8 cellular contexts compared by ENCODE assay signal in the genomic region with DNA sequence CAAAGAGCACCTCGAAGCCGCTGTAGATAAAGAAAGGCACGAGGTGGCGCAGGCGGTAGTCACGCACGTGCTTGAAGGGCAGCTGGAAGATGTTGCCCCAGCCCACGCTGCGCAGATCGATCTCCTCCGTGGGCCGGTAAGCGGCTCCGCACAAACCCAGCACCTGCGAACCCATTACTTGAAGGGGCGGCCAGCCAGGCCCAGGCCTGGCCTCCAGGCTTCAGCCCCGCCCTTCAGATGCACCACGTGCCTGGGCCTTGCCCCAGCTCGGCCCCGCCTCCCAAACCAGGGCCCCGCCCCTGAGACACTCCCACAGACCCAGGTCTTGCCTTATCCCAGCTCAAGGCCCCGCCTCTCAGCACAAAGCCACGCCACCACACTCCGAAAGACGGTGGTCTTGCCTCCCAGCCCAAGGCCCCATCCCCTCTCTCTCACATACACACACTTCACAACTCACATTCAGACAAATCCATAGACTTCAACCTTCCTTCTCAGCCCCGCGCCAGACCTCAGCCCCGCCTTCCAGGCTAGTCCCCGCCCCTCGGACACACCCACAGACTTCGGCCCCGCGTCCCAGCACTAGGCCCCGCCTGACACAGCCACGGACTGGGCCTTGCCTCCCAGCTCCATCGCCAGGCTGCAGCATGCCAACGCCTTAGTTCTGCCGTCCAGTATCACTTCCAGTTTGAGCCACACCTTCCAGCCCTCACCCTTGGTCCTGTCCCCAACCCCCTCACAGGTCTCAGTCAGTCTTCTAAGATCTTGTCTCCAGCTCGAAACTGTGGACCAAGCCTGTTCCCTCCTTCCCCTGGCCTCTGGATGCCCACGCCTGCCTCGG. TPM values are rescaled to one million over a fixed set of nuclear protein-coding genes. Genes with fewer than 3 reads are reported as not detected.
DNase-seq lines count a peak whose midpoint lies in the region; ATAC-seq, FAIRE-seq and TF ChIP-seq lines count a peak whose summit lies in the region.

No MANE protein-coding gene starts in this region.

- H3K9ac ChIP-seq in K562 (ENCODE audit: insufficient read depth in 1 of 2, low read depth in 2 of 2, low read length in 2 of 2) = peak overlapping the region; percentile 48 to 79; a peak in 3 of 4 replicates

- no peaks in the 10 kb centered on the region for H3K9me1 ChIP-seq in K562 (ENCODE audit: control insufficient read depth, insufficient read depth, low read length)

- H3K4me1 ChIP-seq in K562 (replicated peaks in 1 of 2; ENCODE audit: control insufficient read depth in 2 of 2, insufficient read depth in 2 of 2, low read length in 2 of 2) = peaks cover 8 to 33% of the 10 kb centered on the region in 2 experiments; a peak in 4 of 5 replicates

- no peak for TF ChIP-seq EP300 in K562 (IDR thresholded peaks at IDR 0.05; ENCODE audit: low read length)

- H3K79me2 ChIP-seq in K562 (ENCODE audit: control insufficient read depth, insufficient read depth, low read length) = no peaks in the 10 kb centered on the region

- peak overlapping the region; percentile 97 for H2AFZ ChIP-seq in K562 (ENCODE audit: low read depth, low read length)

- CTCF ChIA-PET in K562 (lab: Yijun Ruan, JAX; ENCODE audit: low intra/inter-chr PET ratio) = interaction anchor here (0.9 kb wide), 1 partner anchor 260 kb away, joined by 3 read pairs; no protein-coding TSS in a partner anchor

- no peaks in the 10 kb centered on the region; a peak in 1 of 5 replicates for H3K27me3 ChIP-seq in K562 (ENCODE audit: control insufficient read depth in 2 of 2, insufficient read depth in 2 of 2, low read length in 2 of 2)

- POLR2A ChIA-PET in K562 (lab: Yijun Ruan, JAX) = interaction anchor here (0.6 to 1.3 kb wide), 7 partner anchors 12 to 817 kb away, joined by 3 to 6 read pairs (median 3); partner anchors contain the start of gene ALDH3B1

- peak overlapping the region; percentile 50 for H3K4me3 ChIP-seq in K562

- no peaks in the 10 kb centered on the region for H3K9me3 ChIP-seq in K562 (replicated peaks; ENCODE audit: control insufficient read depth, insufficient read depth, low read depth, low read length)

- no TSS peak for BruUV-seq in K562 (replicated peaks; lab: Mats Ljungman, UMichigan)

- H3K36me3 ChIP-seq in K562 (ENCODE audit: control insufficient read depth, insufficient read depth, low read length) = no peaks in the 10 kb centered on the region

- intact Hi-C loops in K562 (cut with micrococcal nuclease) = no loop called here

- H3K4me2 ChIP-seq in K562 (ENCODE audit: insufficient read depth, low read length) = peak overlapping the region; percentile 89

- WGBS in K562 (ENCODE audit: insufficient coverage, low coverage, missing lambda C conversion rate) = 13% methylated on average over 40 of the region's 41 CpGs

- peak in 1 of 2 experiments; percentile 18; a peak in 1 of 4 replicates for TF ChIP-seq RAD21 in K562 (CRISPR knock-in tag; conservative IDR thresholded peaks at IDR 0.05 in 1 of 2, IDR thresholded peaks at IDR 0.05 in 1 of 2)

- FAIRE-seq in GM12891 (lab: Jason Lieb, UNC) = no peak
- FAIRE-seq in K562 (lab: Jason Lieb, UNC) = peak; percentile 97

- no peak for DNase-seq in GM12891 (ENCODE audit: insufficient read length, low spot score)
- DNase-seq in NOMO-1 treated with DMSO at 0.1 percent for 48 hours (lab: John Stamatoyannopoulos, UW; ENCODE audit: unreplicated experiment) = peak; percentile 86
- DNase-seq in K562 (ENCODE audit: extremely low read depth in 1 of 4, low spot score in 3 of 4) = peak; percentile 94 to 97 (median 94)
- DNase-seq in lung microvascular endothelial cell (ENCODE audit: low read depth in 2 of 2) = peak; percentile 57 to 71
- DNase-seq in ACHN = no peak
- no peak for DNase-seq in HPDE6-E6E7 (ENCODE audit: extremely low spot score)

- peak overlapping the region; percentile 50; the same call in 2 of the 3 replicates for H3K27ac ChIP-seq in K562 (ENCODE audit: extremely low read depth, low read depth, low read length)

- H4K20me1 ChIP-seq in K562 (replicated peaks; ENCODE audit: control insufficient read depth, insufficient read depth, low read length) = no peaks in the 10 kb centered on the region

- peak; percentile 100 for ATAC-seq in K562
- ATAC-seq in HG03280 (IDR thresholded peaks at IDR 0.05; ENCODE audit: unreplicated experiment) = no peak
- ATAC-seq in HG03342 (IDR thresholded peaks at IDR 0.05; ENCODE audit: unreplicated experiment) = no peak

- TF ChIP-seq CTCF in K562 (IDR thresholded peaks at IDR 0.05 in 2 of 3, conservative IDR thresholded peaks at IDR 0.05 in 1 of 3; ENCODE audit: insufficient read depth in 2 of 3, low read depth in 1 of 3, low read length in 3 of 3) = 0 out of 6 replicates have a peak, but pooled peaks of 1 of the 3 experiments have one; percentile 18

- no peak for TF ChIP-seq POLR2A in GM12891 (IDR thresholded peaks at IDR 0.05; ENCODE audit: low read depth, low read length)
- TF ChIP-seq POLR2A in K562 (conservative IDR thresholded peaks at IDR 0.05) = no peak; the same call in 1 of the 2 replicates

- in situ Hi-C loops in K562 (cut with MboI) = no loop called here
- in situ Hi-C loops in ACHN (cut with HindIII; ENCODE audit: low pct_ligation_motif_present, low pct_unique_long_range_greater_than_20kb, low sequenced_read_pairs) = no loop called here

RNA-seq across cellular contexts. Expression of gene UNC93B1, which starts 7.1 kb away (rescaled TPM):
- 34.5 TPM for polyA plus RNA-seq in GM12891 (2012; ENCODE audit: low read depth, missing spikeins)
- total RNA-seq in K562 (2011; cell fraction: chromatin; rRNA removed; ENCODE audit: low replicate concordance) = 14.0 and 42.4 TPM in 2 replicates
- 38.0 and 40.8 TPM in 2 replicates for total RNA-seq in K562 (2011; cell fraction: nucleolus; rRNA removed)
- 17.3 and 24.9 TPM in 2 replicates for total RNA-seq in K562 (2011; cell fraction: nucleoplasm; rRNA removed)
- total RNA-seq in K562 (2014; rRNA removed) (10.1 and 12.2 TPM in 2 replicates), K562 (2014; rRNA removed; fragmentation: Illumina TruSeq; extraction: Trizol) (3.7 and 4.3 TPM in 2 replicates), K562 (2015; rRNA removed; fragmentation: Illumina TruSeq; extraction: Trizol) (2.3 and 3.3 TPM in 2 replicates), K562 (2021) (13.6 and 14.1 TPM in 2 replicates), lung microvascular endothelial cell (12.2 and 21.0 TPM in 2 replicates)
- polyA plus RNA-seq in K562 (2011; rRNA removed) (8.6 and 10.0 TPM in 2 replicates), K562 (2014; fragmentation: Illumina TruSeq; extraction: Trizol) (5.1 and 6.5 TPM in 2 replicates), K562 (2014; fragmentation: Nextera tagmentation; extraction: Ambion mirVana) (under 1 TPM; 0.10 to 0.17 TPM), K562 (2014; rRNA removed) (7.3 and 11.6 TPM in 2 replicates)
- 11.3 and 17.7 TPM in 2 replicates for polyA plus RNA-seq in K562 (2011; cell fraction: cytosol; rRNA removed)
- 30.9 and 40.1 TPM in 2 replicates for polyA plus RNA-seq in K562 (2011; cell fraction: nucleus; rRNA removed)
- polyA plus RNA-seq in K562 (2012) = 6.5 and 9.5 TPM in 2 replicates
- polyA minus RNA-seq in K562 (2011; rRNA and poly(A)+ RNA removed) = 5.2 and 8.3 TPM in 2 replicates
- 9.3 and 11.6 TPM in 2 replicates for polyA minus RNA-seq in K562 (2011; cell fraction: cytosol; rRNA and poly(A)+ RNA removed)
- 12.3 and 12.5 TPM in 2 replicates for polyA minus RNA-seq in K562 (2011; cell fraction: nucleus; rRNA and poly(A)+ RNA removed)

RNA-seq across cellular contexts. Expression of gene ALDH3B1, which starts 13.3 kb away (rescaled TPM):
- 0.06 TPM for polyA plus RNA-seq in GM12891 (2012; ENCODE audit: low read depth, missing spikeins)
- 0.14 and 0.70 TPM in 2 replicates for total RNA-seq in K562 (2011; cell fraction: chromatin; rRNA removed; ENCODE audit: low replicate concordance)
- total RNA-seq in K562 (2011; cell fraction: nucleolus; rRNA removed) = 0.13 and 0.17 TPM in 2 replicates
- 0.07 and 0.15 TPM in 2 replicates for total RNA-seq in K562 (2011; cell fraction: nucleoplasm; rRNA removed)
- total RNA-seq in K562 (2014; rRNA removed) (0.37 TPM in 1 of 2 replicates, not detected in the other), K562 (2014; rRNA removed; fragmentation: Illumina TruSeq; extraction: Trizol) (0.04 TPM in 1 of 2 replicates, not detected in the other), K562 (2015; rRNA removed; fragmentation: Illumina TruSeq; extraction: Trizol) (0.07 and 0.08 TPM in 2 replicates), K562 (2021) (0.13 and 0.35 TPM in 2 replicates), lung microvascular endothelial cell (0.20 and 0.44 TPM in 2 replicates)
- polyA plus RNA-seq in K562 (2011; rRNA removed) (0.10 and 0.19 TPM in 2 replicates), K562 (2014; fragmentation: Illumina TruSeq; extraction: Trizol) (0.06 and 0.15 TPM in 2 replicates), K562 (2014; fragmentation: Nextera tagmentation; extraction: Ambion mirVana) (under 1 TPM in 1 of 2 experiments, not detected in 1; 0.01 TPM), K562 (2014; rRNA removed) (0.21 and 0.43 TPM in 2 replicates)
- polyA plus RNA-seq in K562 (2011; cell fraction: cytosol; rRNA removed) = 0.18 and 0.36 TPM in 2 replicates
- polyA plus RNA-seq in K562 (2011; cell fraction: nucleus; rRNA removed) = 0.21 and 0.30 TPM in 2 replicates
- 0.42 and 1.4 TPM in 2 replicates for polyA plus RNA-seq in K562 (2012)
- 0.03 TPM in 1 of 2 replicates, not detected in the other for polyA minus RNA-seq in K562 (2011; rRNA and poly(A)+ RNA removed)
- 1.5 TPM in 1 of 2 replicates, not detected in the other for polyA minus RNA-seq in K562 (2011; cell fraction: cytosol; rRNA and poly(A)+ RNA removed)
- polyA minus RNA-seq in K562 (2011; cell fraction: nucleus; rRNA and poly(A)+ RNA removed) = 0.11 and 0.54 TPM in 2 replicates

RNA-seq across cellular contexts. Expression of gene NDUFS8, which starts 33.6 kb away (rescaled TPM):
- polyA plus RNA-seq in GM12891 (2012; ENCODE audit: low read depth, missing spikeins) = 127 TPM
- 41.2 and 158 TPM in 2 replicates for total RNA-seq in K562 (2011; cell fraction: chromatin; rRNA removed; ENCODE audit: low replicate concordance)
- total RNA-seq in K562 (2011; cell fraction: nucleolus; rRNA removed) = 168 and 170 TPM in 2 replicates
- 99.4 and 102 TPM in 2 replicates for total RNA-seq in K562 (2011; cell fraction: nucleoplasm; rRNA removed)
- total RNA-seq in K562 (2014; rRNA removed) (351 and 419 TPM in 2 replicates), K562 (2014; rRNA removed; fragmentation: Illumina TruSeq; extraction: Trizol) (60.0 and 91.3 TPM in 2 replicates), K562 (2015; rRNA removed; fragmentation: Illumina TruSeq; extraction: Trizol) (146 and 150 TPM in 2 replicates), K562 (2021) (271 and 294 TPM in 2 replicates), lung microvascular endothelial cell (106 and 107 TPM in 2 replicates)
- polyA plus RNA-seq in K562 (2011; rRNA removed) (67.2 and 68.7 TPM in 2 replicates), K562 (2014; fragmentation: Illumina TruSeq; extraction: Trizol) (101 and 156 TPM in 2 replicates), K562 (2014; fragmentation: Nextera tagmentation; extraction: Ambion mirVana) (10 to 100 TPM; 36.5 to 65.1 TPM), K562 (2014; rRNA removed) (241 and 257 TPM in 2 replicates)
- polyA plus RNA-seq in K562 (2011; cell fraction: cytosol; rRNA removed) = 181 and 505 TPM in 2 replicates
- polyA plus RNA-seq in K562 (2011; cell fraction: nucleus; rRNA removed) = 116 and 178 TPM in 2 replicates
- 247 and 317 TPM in 2 replicates for polyA plus RNA-seq in K562 (2012)
- polyA minus RNA-seq in K562 (2011; rRNA and poly(A)+ RNA removed) = 28.2 and 47.3 TPM in 2 replicates
- polyA minus RNA-seq in K562 (2011; cell fraction: cytosol; rRNA and poly(A)+ RNA removed) = 128 and 135 TPM in 2 replicates
- 55.5 and 65.1 TPM in 2 replicates for polyA minus RNA-seq in K562 (2011; cell fraction: nucleus; rRNA and poly(A)+ RNA removed)

RNA-seq across cellular contexts. Expression of gene TCIRG1, which starts 42.0 kb away (rescaled TPM):
- polyA plus RNA-seq in GM12891 (2012; ENCODE audit: low read depth, missing spikeins) = 85.7 TPM
- 106 and 531 TPM in 2 replicates for total RNA-seq in K562 (2011; cell fraction: chromatin; rRNA removed; ENCODE audit: low replicate concordance)
- total RNA-seq in K562 (2011; cell fraction: nucleolus; rRNA removed) = 492 and 517 TPM in 2 replicates
- total RNA-seq in K562 (2011; cell fraction: nucleoplasm; rRNA removed) = 190 and 232 TPM in 2 replicates
- 78.0 and 82.8 TPM in 2 replicates for total RNA-seq in K562 (2014; rRNA removed)
- total RNA-seq in K562 (2014; rRNA removed; fragmentation: Illumina TruSeq; extraction: Trizol) = 2.5 and 5.5 TPM in 2 replicates
- total RNA-seq in K562 (2015; rRNA removed; fragmentation: Illumina TruSeq; extraction: Trizol) = 24.4 and 28.7 TPM in 2 replicates
- 96.4 and 108 TPM in 2 replicates for total RNA-seq in K562 (2021)
- polyA plus RNA-seq in K562 (2011; rRNA removed) = 31.1 and 72.7 TPM in 2 replicates
- 56.1 and 92.6 TPM in 2 replicates for polyA plus RNA-seq in K562 (2011; cell fraction: cytosol; rRNA removed)
- polyA plus RNA-seq in K562 (2011; cell fraction: nucleus; rRNA removed) = 923 and 1,215 TPM in 2 replicates
- 55.4 and 115 TPM in 2 replicates for polyA plus RNA-seq in K562 (2012)
- 13.1 and 33.3 TPM in 2 replicates for polyA plus RNA-seq in K562 (2014; fragmentation: Illumina TruSeq; extraction: Trizol)
- polyA plus RNA-seq in K562 (2014; fragmentation: Nextera tagmentation; extraction: Ambion mirVana) = 1 to 10 TPM in 1 of 2 experiments, under 1 TPM in 1; 0.49 to 1.9 TPM
- 113 and 143 TPM in 2 replicates for polyA plus RNA-seq in K562 (2014; rRNA removed)
- polyA minus RNA-seq in K562 (2011; rRNA and poly(A)+ RNA removed) = 9.7 and 11.0 TPM in 2 replicates
- 28.2 and 33.0 TPM in 2 replicates for polyA minus RNA-seq in K562 (2011; cell fraction: cytosol; rRNA and poly(A)+ RNA removed)
- 139 and 154 TPM in 2 replicates for polyA minus RNA-seq in K562 (2011; cell fraction: nucleus; rRNA and poly(A)+ RNA removed)
- 41.8 and 52.0 TPM in 2 replicates for total RNA-seq in lung microvascular endothelial cell

Comparison
In these comparisons a context has a peak if more than half of its experiments do, and no peak if none do; other contexts are left out.
1. DNase-seq: peak in NOMO-1 treated with DMSO at 0.1 percent for 48 hours (single experiment), K562 (4 of 4) and lung microvascular endothelial cell (2 of 2); none in GM12891 (single experiment), ACHN (single experiment) and HPDE6-E6E7 (single experiment).